Comparison of ENCODE assay signal across 19 cellular contexts in genomic region chr6:166637806-166638458, GRCh38. TPM values are rescaled to one million over a fixed set of nuclear protein-coding genes. Genes with fewer than 3 reads are reported as not detected.
DNase-seq lines count a peak whose midpoint lies in the region; ATAC-seq and TF ChIP-seq lines count a peak whose summit lies in the region.
"Had no signal": no experiment of that assay in that cellular context is flagged by ENCODE, and none has a peak within 500 bp of the region (broad histone marks: within the 10 kb centered on the region; RNA-seq: fewer than 3 reads in every experiment).

No MANE protein-coding gene starts in this region.

- peak; percentile 73 for DNase-seq in SK-N-DZ (ENCODE audit: low spot score)
- DNase-seq in left kidney (ENCODE audit: low read depth, low spot score), result peak; percentile 77
- DNase-seq in retina, result peak; percentile 75
- DNase-seq in substantia nigra (lab: John Stamatoyannopoulos, UW), result no peak
- no peak for DNase-seq in psoas muscle
- no peak for DNase-seq in NCI-H128 (lab: John Stamatoyannopoulos, UW; ENCODE audit: unreplicated experiment)
- DNase-seq: Kasumi-1, NCI-H1092 treated with DMSO at 0.1 percent for 48 hours, NCI-H1436 treated with DMSO at 0.1 percent for 48 hours, NCI-H187 treated with DMSO at 0.1 percent for 48 hours, NCI-H446, NCI-H526, NCI-H82, PC-9 had no signal

- no peaks in the 10 kb centered on the region for H3K36me3 ChIP-seq in BLaER1
- no peaks in the 10 kb centered on the region for H3K36me3 ChIP-seq in psoas muscle (ENCODE audit: insufficient read depth in 1 of 2, low read depth in 1 of 2)
- H3K36me3 ChIP-seq: SJSA1 had no signal

- H3K4me3 ChIP-seq in BLaER1, result peak overlapping the region; percentile 56
- H3K4me3 ChIP-seq in psoas muscle, result no peak overlapping the region
- H3K4me3 ChIP-seq: PC-9, SJSA1 had no signal

- intact Hi-C loops in psoas muscle (cut with DNase I), result loop anchor here in 1 of 2 donors (5.0 kb wide), 1 partner anchor 49 kb away; no protein-coding TSS in a partner anchor

- H3K4me1 ChIP-seq in BLaER1 (peaks cover 75% of the 10 kb centered on the region), psoas muscle (peaks cover 25% of the 10 kb centered on the region)
- H3K4me1 ChIP-seq: SJSA1 had no signal

- ATAC-seq in psoas muscle, result no peak
- ATAC-seq: HepG2, Right ventricle myocardium inferior had no signal

- H3K9me3 ChIP-seq in BLaER1 (peaks cover 6% of the 10 kb centered on the region; the same call in 1 of the 2 replicates), psoas muscle (no peaks in the 10 kb centered on the region)
- H3K9me3 ChIP-seq: SJSA1 had no signal

- WGBS in psoas muscle, 3 donors, result 94 to 97% (median 95%) methylated on average over 23 of the region's 23 CpGs

- peak overlapping the region; percentile 17; the same call in 1 of the 2 replicates for H3K9ac ChIP-seq in BLaER1

- H4K20me1 ChIP-seq in BLaER1, result no peaks in the 10 kb centered on the region

- H3K27ac ChIP-seq in BLaER1, result peak overlapping the region; percentile 15; the same call in 1 of the 2 replicates
- H3K27ac ChIP-seq in substantia nigra (ENCODE audit: low read depth, low read length, poor library complexity, severe bottlenecking), result no peak overlapping the region
- no peak overlapping the region for H3K27ac ChIP-seq in psoas muscle
- H3K27ac ChIP-seq: PC-9, SJSA1 had no signal

- TF ChIP-seq CTCF in psoas muscle (IDR thresholded peaks at IDR 0.05), result no peak

- no peaks in the 10 kb centered on the region for H3K27me3 ChIP-seq in BLaER1
- no peaks in the 10 kb centered on the region for H3K27me3 ChIP-seq in psoas muscle (ENCODE audit: insufficient read depth in 3 of 3, low read length in 2 of 3)

- peak overlapping the region; percentile 95 for H3K4me2 ChIP-seq in BLaER1
- H3K4me2 ChIP-seq: PC-9 had no signal

RNA-seq across cellular contexts. Expression of gene RPS6KA2, which starts 10.9 kb away (rescaled TPM):
- 10.1 and 12.3 TPM in 2 replicates for polyA plus RNA-seq in SK-N-DZ (2014; cell fraction: cytosol; rRNA removed)
- 6.8 and 9.0 TPM in 2 replicates for polyA plus RNA-seq in SK-N-DZ (2014; cell fraction: nucleus; rRNA removed)
- total RNA-seq in psoas muscle, result 10 to 100 TPM; 14.2 to 40.4 (median 28.4) TPM
- polyA plus RNA-seq in psoas muscle, result 10 to 100 TPM in 1 of 3 donors, 1 to 10 TPM in 2; 7.8 to 26.7 (median 8.0) TPM

RNA-seq across cellular contexts. Expression of gene RAMACL, which starts 51.5 kb away (rescaled TPM):
- polyA plus RNA-seq in SK-N-DZ (2014; cell fraction: cytosol; rRNA removed), result 0.19 and 0.39 TPM in 2 replicates
- 0.38 and 1.1 TPM in 2 replicates for polyA plus RNA-seq in SK-N-DZ (2014; cell fraction: nucleus; rRNA removed)
- 1 to 10 TPM in 1 of 4 donors, under 1 TPM in 3; 0.17 to 1.3 (median 0.72) TPM for total RNA-seq in psoas muscle
- under 1 TPM; 0.25 to 0.48 (median 0.38) TPM for polyA plus RNA-seq in psoas muscle
- total RNA-seq: H7 had no signal

Comparison
In these comparisons a context has a peak if more than half of its experiments do, and no peak if none do; other contexts are left out.
1. DNase-seq: peak in SK-N-DZ (single experiment), left kidney (single experiment) and retina (single experiment); none in substantia nigra (0 of 49), psoas muscle (0 of 2) and NCI-H128 (single experiment).